8 cellular contexts compared by ENCODE assay signal in the genomic region with DNA sequence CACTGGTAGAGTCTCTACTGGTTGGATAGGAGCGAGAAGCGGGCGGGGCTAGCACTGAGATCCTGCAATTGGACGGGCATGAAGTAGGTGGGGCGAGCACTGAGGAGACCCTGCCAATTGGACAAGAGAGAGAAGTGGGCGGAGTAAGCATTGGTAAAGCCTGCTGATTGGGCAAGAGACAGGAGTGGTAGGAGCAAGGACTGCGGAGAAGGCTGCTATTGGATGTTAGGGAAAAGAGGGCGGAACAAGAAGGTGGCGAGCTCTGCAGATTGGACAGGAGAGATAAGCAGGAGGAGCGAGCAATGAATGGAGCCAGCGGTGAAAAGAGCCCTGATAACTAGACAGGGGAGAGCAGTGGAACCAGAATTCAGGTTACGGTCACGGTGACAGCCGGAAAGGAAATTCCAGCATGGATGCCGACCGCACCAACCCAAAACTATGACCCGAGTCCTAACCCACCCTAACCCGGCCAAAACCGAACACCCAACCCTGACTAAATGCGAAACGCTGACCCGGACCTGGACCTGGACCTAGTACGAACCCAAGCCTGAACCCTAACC. TPM values are rescaled to one million over a fixed set of nuclear protein-coding genes. Genes with fewer than 3 reads are reported as not detected.
DNase-seq lines count a peak whose midpoint lies in the region; ATAC-seq and TF ChIP-seq lines count a peak whose summit lies in the region.

No MANE protein-coding gene starts in this region.

- H3K36me3 Mint-ChIP-seq in activated T-cell treated with anti-CD3 and anti-CD28 coated beads, Interleukin-2, amount 50 U/mL, for 72 hours (ENCODE audit: insufficient read depth in 2 of 2) = no peaks in the 10 kb centered on the region

- no peak for TF ChIP-seq POLR2A in right lobe of liver (IDR thresholded peaks at IDR 0.05)

- WGBS in right lobe of liver (ENCODE audit: insufficient coverage, low coverage, low lambda C conversion rate, missing lambda C conversion rate) = 90% methylated on average over 22 of the region's 23 CpGs

- no peak overlapping the region for H3K4me3 Mint-ChIP-seq in activated T-cell treated with anti-CD3 and anti-CD28 coated beads, Interleukin-2, amount 50 U/mL, for 72 hours

- H3K27me3 Mint-ChIP-seq in activated T-cell treated with anti-CD3 and anti-CD28 coated beads, Interleukin-2, amount 50 U/mL, for 72 hours (ENCODE audit: low read depth) = peaks cover 14% of the 10 kb centered on the region

- no peaks in the 10 kb centered on the region for H3K9me3 Mint-ChIP-seq in activated T-cell treated with anti-CD3 and anti-CD28 coated beads, Interleukin-2, amount 50 U/mL, for 72 hours

- no peaks in the 10 kb centered on the region for H3K4me1 ChIP-seq in right lobe of liver

- no peaks in the 10 kb centered on the region for H3K27me3 ChIP-seq in right lobe of liver

- no peak overlapping the region for H3K27ac ChIP-seq in right lobe of liver

- no peak overlapping the region for H3K27ac Mint-ChIP-seq in activated T-cell treated with anti-CD3 and anti-CD28 coated beads, Interleukin-2, amount 50 U/mL, for 72 hours

- H3K9me3 ChIP-seq in right lobe of liver = no peaks in the 10 kb centered on the region

- ATAC-seq in activated T-cell treated with anti-CD3 and anti-CD28 coated beads, Interleukin-2, amount 50 U/mL, for 72 hours (replicated peaks in 1 of 2) = no peak
- ATAC-seq in right lobe of liver = no peak
- ATAC-seq in GM21528 (IDR thresholded peaks at IDR 0.05; ENCODE audit: low FRiP score, unreplicated experiment) = no peak
- no peak for ATAC-seq in GM18870 (IDR thresholded peaks at IDR 0.05; ENCODE audit: unreplicated experiment)

- no peaks in the 10 kb centered on the region for H3K36me3 ChIP-seq in right lobe of liver

- intact Hi-C loops in right lobe of liver (cut with DNase I) = no loop called here

- peak; percentile 48 for DNase-seq in AG08396 (ENCODE audit: low spot score)
- DNase-seq in HT-29 (ENCODE audit: low spot score) = peak; percentile 3
- peak; percentile 23 to 49 for DNase-seq in activated T-cell treated with anti-CD3 and anti-CD28 coated beads, Interleukin-2, amount 50 U/mL, for 72 hours
- DNase-seq in right lobe of liver = peak; percentile 16 to 43 (median 39)
- no peak for DNase-seq in D341Med (ENCODE audit: low spot score)
- no peak for DNase-seq in NCI-H446 (lab: John Stamatoyannopoulos, UW)

- no peak overlapping the region for H3K4me3 ChIP-seq in right lobe of liver

- H3K4me1 Mint-ChIP-seq in activated T-cell treated with anti-CD3 and anti-CD28 coated beads, Interleukin-2, amount 50 U/mL, for 72 hours (ENCODE audit: low read depth) = no peaks in the 10 kb centered on the region

- no peak for TF ChIP-seq CTCF in right lobe of liver (IDR thresholded peaks at IDR 0.05)

RNA-seq across cellular contexts. Expression of gene SCGB1C2, which starts 4.8 kb away (rescaled TPM):
- total RNA-seq in HT-29 (2014; rRNA removed; shearing (Covaris generic)) = not detected in 2 replicates
- total RNA-seq in activated T-cell treated with anti-CD3 and anti-CD28 coated beads, Interleukin-2, amount 50 U/mL, for 72 hours = not detected
- total RNA-seq in right lobe of liver = not detected

RNA-seq across cellular contexts. Expression of gene DOC2B, which starts 39.3 kb away (rescaled TPM):
- 0.97 TPM in 1 of 2 replicates, not detected in the other for total RNA-seq in HT-29 (2014; rRNA removed; shearing (Covaris generic))
- under 1 TPM; 0.12 to 0.25 TPM for total RNA-seq in activated T-cell treated with anti-CD3 and anti-CD28 coated beads, Interleukin-2, amount 50 U/mL, for 72 hours
- 1 to 10 TPM in 2 of 6 experiments, under 1 TPM in 4; 0.40 to 1.7 (median 0.91) TPM for total RNA-seq in right lobe of liver

Comparison
In these comparisons a context has a peak if more than half of its experiments do, and no peak if none do; other contexts are left out.
1. DNase-seq: peak in AG08396 (single experiment), HT-29 (single experiment), activated T-cell treated with anti-CD3 and anti-CD28 coated beads, Interleukin-2, amount 50 U/mL, for 72 hours (2 of 2) and right lobe of liver (3 of 3); none in D341Med (single experiment) and NCI-H446 (0 of 2).